7 cellular contexts compared by ENCODE assay signal in the genomic region with DNA sequence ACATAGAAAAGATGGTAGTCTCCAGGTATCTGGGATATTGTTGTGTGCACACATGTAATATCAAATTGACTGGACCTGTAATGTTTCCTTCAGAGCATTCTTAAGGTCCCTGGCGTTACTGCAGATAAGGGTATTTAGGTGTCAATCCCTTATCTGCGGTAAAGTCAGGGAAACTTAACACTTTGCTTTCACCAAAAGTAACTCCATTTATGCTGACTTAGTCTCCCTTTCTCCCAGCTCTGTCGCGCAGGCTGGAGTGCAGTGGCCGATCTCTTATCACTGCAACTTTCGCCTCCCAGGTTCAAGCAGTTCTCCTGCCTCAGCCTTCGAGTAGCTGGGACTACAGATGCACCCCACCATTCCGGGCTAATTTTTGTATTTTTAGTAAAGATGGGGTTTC. TPM values are rescaled to one million over a fixed set of nuclear protein-coding genes. Genes with fewer than 3 reads are reported as not detected.
DNase-seq lines count a peak whose midpoint lies in the region; ATAC-seq and TF ChIP-seq lines count a peak whose summit lies in the region.

No MANE protein-coding gene starts in this region.

- H3K27ac Mint-ChIP-seq in T-cell: peak overlapping the region; percentile 71 to 78

- H3F3A ChIP-seq in smooth muscle cell (ENCODE audit: low read depth): peaks cover 4% of the 10 kb centered on the region

- peak overlapping the region; percentile 49 to 79; a peak in 3 of 4 replicates for H3K4me3 ChIP-seq in HCT116 (replicated peaks in 1 of 2; ENCODE audit: low read depth in 1 of 2, low read length in 2 of 2)
- H3K4me3 ChIP-seq in gastroesophageal sphincter: peak overlapping the region; percentile 58 to 88
- peak overlapping the region; percentile 75 for H3K4me3 ChIP-seq in smooth muscle cell

- H3K27me3 Mint-ChIP-seq in T-cell: no peaks in the 10 kb centered on the region

- intact Hi-C loops in HCT116 (cut with micrococcal nuclease): loop anchor here (2.0 kb wide), 1 partner anchor 51 kb away; no protein-coding TSS in a partner anchor

- H2AFZ ChIP-seq in HCT116 (ENCODE audit: low read depth, low read length, poor library complexity, severe bottlenecking): no peak overlapping the region
- H2AFZ ChIP-seq in smooth muscle cell (ENCODE audit: low read depth): no peak overlapping the region

- H3K4me1 ChIP-seq in HCT116 (ENCODE audit: control insufficient read depth in 1 of 2, insufficient read depth in 2 of 2, low read length in 2 of 2): peaks cover 11 to 21% of the 10 kb centered on the region in 2 experiments
- H3K4me1 ChIP-seq in gastroesophageal sphincter: peaks cover 4 to 68% (median 41%) of the 10 kb centered on the region in 3 donors
- peaks cover 17% of the 10 kb centered on the region for H3K4me1 ChIP-seq in smooth muscle cell (ENCODE audit: low read depth)

- no peak for TF ChIP-seq EP300 in gastroesophageal sphincter (IDR thresholded peaks at IDR 0.05)

- H3K9ac ChIP-seq in HCT116 (ENCODE audit: low read length) (peak overlapping the region; percentile 75), smooth muscle cell (ENCODE audit: low read depth) (no peak overlapping the region)

- WGBS in gastroesophageal sphincter (ENCODE audit: low coverage in 1 of 2), 2 donors: 77 to 89% methylated on average over 3 to 8 of the region's 8 CpGs
- 81% methylated on average over 8 of the region's 8 CpGs for WGBS in smooth muscle cell (ENCODE audit: low lambda C conversion rate)

- no peaks in the 10 kb centered on the region for H3K9me3 Mint-ChIP-seq in T-cell

- no peak for TF ChIP-seq RAD21 in HCT116 (IDR thresholded peaks at IDR 0.05; ENCODE audit: low read depth)

- CTCF ChIA-PET in HCT116 (lab: Charles Lee): interaction anchor here (1.7 kb wide), 1 partner anchor 268 kb away, joined by 7 read pairs; no protein-coding TSS in a partner anchor
- CTCF ChIA-PET in T-cell (lab: Charles Lee): interaction anchor here in 1 of 2 donors (0.6 to 2.2 kb wide), 2 partner anchors 13 to 40 kb away, joined by 4 to 6 read pairs; a partner anchor contains a TSS

- H3K27me3 ChIP-seq in HCT116 (ENCODE audit: insufficient read depth, low read length) (no peaks in the 10 kb centered on the region), gastroesophageal sphincter (no peaks in the 10 kb centered on the region), smooth muscle cell (ENCODE audit: low read depth) (peaks cover 3% of the 10 kb centered on the region)

- peaks cover 56 to 66% (median 66%) of the 10 kb centered on the region in 3 donors for H3K4me1 Mint-ChIP-seq in T-cell

- H3K36me3 ChIP-seq in HCT116 (ENCODE audit: control insufficient read depth in 1 of 2, insufficient read depth in 2 of 2, low read length in 2 of 2): peaks cover 3 to 9% of the 10 kb centered on the region in 2 experiments; a peak in 1 of 4 replicates
- peaks cover 0 to 17% of the 10 kb centered on the region in 2 donors for H3K36me3 ChIP-seq in gastroesophageal sphincter
- H3K36me3 ChIP-seq in smooth muscle cell (ENCODE audit: low read depth): no peaks in the 10 kb centered on the region

- H3K36me3 Mint-ChIP-seq in T-cell: peaks cover 17% of the 10 kb centered on the region

- DNase-seq in HCT116 (ENCODE audit: low read depth, low spot score): no peak
- DNase-seq in T-cell: no peak
- no peak for DNase-seq in smooth muscle cell (lab: John Stamatoyannopoulos, UW; ENCODE audit: unreplicated experiment)
- no peak for DNase-seq in stimulated activated CD4-positive, alpha-beta T cell treated with anti-CD3 and anti-CD28 coated beads, Interleukin-15, amount 100 ng/mL, for 24 hours

- H3K9me2 ChIP-seq in HCT116 (ENCODE audit: insufficient read depth): no peaks in the 10 kb centered on the region

- BruUV-seq in HCT116 (replicated peaks; lab: Mats Ljungman, UMichigan): no TSS peak

- TF ChIP-seq CTCF in HCT116 (IDR thresholded peaks at IDR 0.05 in 2 of 3, conservative IDR thresholded peaks at IDR 0.05 in 1 of 3; ENCODE audit: borderline replicate concordance in 1 of 3, insufficient read depth in 1 of 3, low read depth in 2 of 3, low read length in 2 of 3): no peak
- TF ChIP-seq CTCF in gastroesophageal sphincter (IDR thresholded peaks at IDR 0.05): no peak
- TF ChIP-seq CTCF in smooth muscle cell (IDR thresholded peaks at IDR 0.05; ENCODE audit: borderline replicate concordance, insufficient read depth, poor library complexity, severe bottlenecking): no peak

- H3K79me2 ChIP-seq in HCT116 (ENCODE audit: insufficient read depth, low read length) (peaks cover 52% of the 10 kb centered on the region), smooth muscle cell (ENCODE audit: low read depth) (no peaks in the 10 kb centered on the region)

- TF ChIP-seq POLR2A in HCT116 (IDR thresholded peaks at IDR 0.05; ENCODE audit: borderline replicate concordance, extremely low read depth, insufficient read depth, insufficient read length): no peak
- TF ChIP-seq POLR2A in gastroesophageal sphincter (IDR thresholded peaks at IDR 0.05): no peak

- RAD21 ChIA-PET in HCT116 (lab: Charles Lee; ENCODE audit: low non-redundant PET in 1 of 2, low total read pairs in 2 of 2, uncharacterized antibody in 2 of 2, unreplicated experiment in 2 of 2): no interaction called here

- no peak overlapping the region for H3K27ac ChIP-seq in HCT116 (ENCODE audit: low read depth, low read length)
- no peak overlapping the region for H3K27ac ChIP-seq in gastroesophageal sphincter
- H3K27ac ChIP-seq in smooth muscle cell (ENCODE audit: low read depth): no peak overlapping the region

- ATAC-seq in HCT116 (no peak), T-cell (replicated peaks in 1 of 4) (no peak), gastroesophageal sphincter (no peak), GM18873 (IDR thresholded peaks at IDR 0.05; ENCODE audit: low FRiP score, unreplicated experiment) (no peak), GM19467 (IDR thresholded peaks at IDR 0.05; ENCODE audit: unreplicated experiment) (no peak)

- H4K20me1 ChIP-seq in HCT116 (ENCODE audit: insufficient read depth) (no peaks in the 10 kb centered on the region), smooth muscle cell (ENCODE audit: low read depth) (peaks cover 25% of the 10 kb centered on the region)

- peak overlapping the region; percentile 84 to 86 (median 85) for H3K4me3 Mint-ChIP-seq in T-cell

- H3K9me3 ChIP-seq in HCT116 (ENCODE audit: control insufficient read depth in 1 of 2, insufficient read depth in 1 of 2, low read depth in 1 of 2, low read length in 2 of 2) (no peaks in the 10 kb centered on the region), gastroesophageal sphincter (no peaks in the 10 kb centered on the region), smooth muscle cell (replicated peaks; ENCODE audit: low read depth) (no peaks in the 10 kb centered on the region)

- H3K4me2 ChIP-seq in HCT116 (ENCODE audit: low read length): peak overlapping the region; percentile 97
- peak overlapping the region; percentile 95 for H3K4me2 ChIP-seq in smooth muscle cell

- POLR2A ChIA-PET in HCT116 (lab: Charles Lee): no interaction called here
- POLR2A ChIA-PET in T-cell (lab: Charles Lee): interaction anchor here in 1 of 2 donors (0.5 kb wide), 1 partner anchor 44 kb away, joined by 5 read pairs; no protein-coding TSS in a partner anchor

TF ChIP-seq in HCT116, 20 proteins besides CTCF, POLR2A, EP300 and RAD21 (continues in another document):
- TF ChIP-seq SIN3A (IDR thresholded peaks at IDR 0.05; ENCODE audit: low read depth) (no peak), JUND (IDR thresholded peaks at IDR 0.05) (no peak), ELF1 (IDR thresholded peaks at IDR 0.05; ENCODE audit: borderline replicate concordance, low read depth) (no peak), ZFX (IDR thresholded peaks at IDR 0.05) (no peak)

RNA-seq across cellular contexts. Expression of a gene that starts 1.8 kb away (rescaled TPM):
- 31.1 TPM for total RNA-seq in HCT116 (2021; ENCODE audit: unreplicated experiment)
- 14.5 and 19.4 TPM in 2 replicates for polyA plus RNA-seq in HCT116 (2012)
- total RNA-seq in T-cell: 10 to 100 TPM; 44.2 to 55.3 (median 48.0) TPM
- 10 to 100 TPM; 10.4 to 21.6 (median 18.9) TPM for total RNA-seq in gastroesophageal sphincter
- total RNA-seq in smooth muscle cell: 2.4 and 3.2 TPM in 2 replicates
- polyA plus RNA-seq in smooth muscle cell: 4.8 and 5.5 TPM in 2 replicates

RNA-seq across cellular contexts. Expression of a gene that starts 25.9 kb away (rescaled TPM):
- total RNA-seq in HCT116 (2021; ENCODE audit: unreplicated experiment): 1.4 TPM
- 1.2 and 1.5 TPM in 2 replicates for polyA plus RNA-seq in HCT116 (2012)
- total RNA-seq in T-cell: 10 to 100 TPM; 10.1 to 19.5 (median 16.4) TPM
- 1 to 10 TPM; 1.2 to 4.9 (median 3.1) TPM for total RNA-seq in gastroesophageal sphincter
- 1.6 and 5.6 TPM in 2 replicates for total RNA-seq in smooth muscle cell
- 1.7 and 3.5 TPM in 2 replicates for polyA plus RNA-seq in smooth muscle cell

RNA-seq across cellular contexts. Expression of a gene that starts 39.9 kb away (rescaled TPM):
- total RNA-seq in HCT116 (2021; ENCODE audit: unreplicated experiment) (24.2 TPM), T-cell (10 to 100 TPM; 16.9 to 25.0 (median 19.2) TPM), gastroesophageal sphincter (10 to 100 TPM; 13.3 to 20.4 (median 17.1) TPM), smooth muscle cell (7.9 and 9.6 TPM in 2 replicates)
- 29.8 and 31.9 TPM in 2 replicates for polyA plus RNA-seq in HCT116 (2012)
- polyA plus RNA-seq in smooth muscle cell: 16.5 and 19.1 TPM in 2 replicates

RNA-seq across cellular contexts. Expression of a gene that starts 52.0 kb away (rescaled TPM):
- total RNA-seq in HCT116 (2021; ENCODE audit: unreplicated experiment) (25.4 TPM), T-cell (10 to 100 TPM; 36.3 to 89.0 (median 72.3) TPM), gastroesophageal sphincter (10 to 100 TPM; 58.7 to 66.6 (median 62.8) TPM), smooth muscle cell (41.0 and 42.0 TPM in 2 replicates)
- 24.7 and 27.8 TPM in 2 replicates for polyA plus RNA-seq in HCT116 (2012)
- 39.3 and 40.7 TPM in 2 replicates for polyA plus RNA-seq in smooth muscle cell

RNA-seq across cellular contexts. Expression of a gene that starts 57.2 kb away (rescaled TPM):
- total RNA-seq in HCT116 (2021; ENCODE audit: unreplicated experiment) (7.9 TPM), T-cell (1 to 10 TPM; 5.3 to 9.4 (median 6.4) TPM), gastroesophageal sphincter (1 to 10 TPM; 2.7 to 6.1 (median 5.5) TPM), smooth muscle cell (4.4 and 7.2 TPM in 2 replicates)
- polyA plus RNA-seq in HCT116 (2012): 8.6 and 10.2 TPM in 2 replicates
- 9.3 and 10.1 TPM in 2 replicates for polyA plus RNA-seq in smooth muscle cell
